In genomic region chrX:109873983-109874382, GRCh38 we compare ENCODE assay signal across 16 cellular contexts.
DNase-seq lines count a peak whose midpoint lies in the region; ATAC-seq, FAIRE-seq and TF ChIP-seq lines count a peak whose summit lies in the region.
"Had no signal": no experiment of that assay in that cellular context is flagged by ENCODE, and none has a peak within 500 bp of the region (broad histone marks: within the 10 kb centered on the region; RNA-seq: fewer than 3 reads in every experiment).

No MANE protein-coding gene starts in this region.

- no peak overlapping the region for H2AK5ac ChIP-seq in mesenchymal stem cell (ENCODE audit: low read length, severe bottlenecking)

- H4K91ac ChIP-seq in mesenchymal stem cell (ENCODE audit: low read length) = no peak overlapping the region

- no peak overlapping the region for H3K27ac Mint-ChIP-seq in effector memory CD8-positive, alpha-beta T cell
- H3K27ac Mint-ChIP-seq: CD4-positive, CD25-positive, alpha-beta regulatory T cell; H9 had no signal

- H3K27me3 ChIP-seq in RWPE2 (ENCODE audit: insufficient read depth, poor library complexity, severe bottlenecking) = no peaks in the 10 kb centered on the region
- no peaks in the 10 kb centered on the region for H3K27me3 ChIP-seq in foreskin keratinocyte
- peaks cover 0 to 23% of the 10 kb centered on the region in 2 experiments for H3K27me3 ChIP-seq in mesenchymal stem cell (ENCODE audit: control insufficient read depth in 1 of 2, insufficient read depth in 1 of 2, low read length in 2 of 2)

- H3K4me1 Mint-ChIP-seq in effector memory CD8-positive, alpha-beta T cell (ENCODE audit: low read depth in 2 of 2) = no peaks in the 10 kb centered on the region
- H3K4me1 Mint-ChIP-seq: CD4-positive, CD25-positive, alpha-beta regulatory T cell had no signal

- H3K36me3 ChIP-seq in RWPE2 (ENCODE audit: low read depth) = no peaks in the 10 kb centered on the region
- H3K36me3 ChIP-seq in mesenchymal stem cell (ENCODE audit: control insufficient read depth in 1 of 2, insufficient read depth in 2 of 2, low read depth in 1 of 2, low read length in 2 of 2) = no peaks in the 10 kb centered on the region
- H3K36me3 ChIP-seq: BLaER1 treated with 17β-estradiol and CSF1 and Interleukin-3, amounts not matched to agents 10 nM and 100 nM had no signal

- H3K36me3 Mint-ChIP-seq in effector memory CD8-positive, alpha-beta T cell (ENCODE audit: insufficient read depth) = no peaks in the 10 kb centered on the region
- H3K36me3 Mint-ChIP-seq: CD4-positive, CD25-positive, alpha-beta regulatory T cell had no signal

- H3K9me3 ChIP-seq in A549 (no peaks in the 10 kb centered on the region), RWPE2 (ENCODE audit: severe bottlenecking) (no peaks in the 10 kb centered on the region), mesenchymal stem cell (ENCODE audit: control insufficient read depth, low read length) (no peaks in the 10 kb centered on the region)

- H3K9ac ChIP-seq in mesenchymal stem cell (ENCODE audit: low read length) = peak overlapping the region; percentile 39
- H3K9ac ChIP-seq: BLaER1 treated with 17β-estradiol and CSF1 and Interleukin-3, amounts not matched to agents 10 nM and 100 nM had no signal

- H3K23ac ChIP-seq in mesenchymal stem cell (ENCODE audit: low read length in 2 of 2) = no peak overlapping the region

- peak overlapping the region; percentile 20; the same call in 1 of the 3 replicates for H3K4me2 ChIP-seq in A549
- no peak overlapping the region for H3K4me2 ChIP-seq in mesenchymal stem cell (ENCODE audit: low read length, poor library complexity, severe bottlenecking)

- no peak overlapping the region for H3K14ac ChIP-seq in mesenchymal stem cell (ENCODE audit: low read length in 2 of 2)

- H3K18ac ChIP-seq in mesenchymal stem cell (ENCODE audit: low read depth in 1 of 2, low read length in 2 of 2) = no peak overlapping the region

- WGBS in A549 (ENCODE audit: missing lambda C conversion rate) = 25% methylated on average over 6 of the region's 6 CpGs
- 96% methylated on average over 6 of the region's 6 CpGs for WGBS in mesenchymal stem cell

- POLR2A ChIA-PET in A549 (lab: Yijun Ruan, JAX) = no interaction called here

- no peak overlapping the region for H2BK120ac ChIP-seq in mesenchymal stem cell (ENCODE audit: low read depth, low read length)

- CTCF ChIA-PET in A549 (lab: Yijun Ruan, JAX) = interaction anchor here (1.1 to 1.7 kb wide), 2 partner anchors 17 kb away, joined by 3 to 6 read pairs; no protein-coding TSS in a partner anchor

- no peak overlapping the region for H4K8ac ChIP-seq in mesenchymal stem cell (ENCODE audit: low read length)

- TF ChIP-seq EP300 in A549 (IDR thresholded peaks at IDR 0.05) = no peak

- ATAC-seq in A549 = no peak
- peak; percentile 77 for ATAC-seq in RWPE2 (ENCODE audit: low read depth)
- ATAC-seq in foreskin keratinocyte = peak; percentile 35
- no peak for ATAC-seq in GM18520 (IDR thresholded peaks at IDR 0.05; ENCODE audit: unreplicated experiment)
- ATAC-seq in effector memory CD8-positive, alpha-beta T cell (replicated peaks) = no peak

- TF ChIP-seq POLR2A in A549 (IDR thresholded peaks at IDR 0.05; ENCODE audit: low read length) = no peak

- H2BK15ac ChIP-seq in mesenchymal stem cell (ENCODE audit: low read depth, poor library complexity, severe bottlenecking) = no peak overlapping the region

- no peak for TF ChIP-seq CTCF in A549 (IDR thresholded peaks at IDR 0.05)
- no peak for TF ChIP-seq CTCF in RWPE2 (IDR thresholded peaks at IDR 0.05; ENCODE audit: poor library complexity, severe bottlenecking)
- no peak for TF ChIP-seq CTCF in foreskin keratinocyte (conservative IDR thresholded peaks at IDR 0.05)
- TF ChIP-seq CTCF in GM20000 (IDR thresholded peaks at IDR 0.05; ENCODE audit: extremely low read depth, missing control alignments) = no peak

- no peak for TF ChIP-seq RAD21 in A549 (conservative IDR thresholded peaks at IDR 0.05 in 1 of 2, IDR thresholded peaks at IDR 0.05 in 1 of 2)

- H3K27me3 Mint-ChIP-seq in effector memory CD8-positive, alpha-beta T cell = no peaks in the 10 kb centered on the region

- no peak overlapping the region for H2BK5ac ChIP-seq in mesenchymal stem cell (ENCODE audit: low read depth, low read length, poor library complexity, severe bottlenecking)

- H3K27ac ChIP-seq in A549 = no peak overlapping the region
- peak overlapping the region; percentile 35 for H3K27ac ChIP-seq in RWPE2 (ENCODE audit: poor library complexity, severe bottlenecking)
- H3K27ac ChIP-seq in foreskin keratinocyte = peak overlapping the region; percentile 64
- H3K27ac ChIP-seq in mesenchymal stem cell (ENCODE audit: low read length, poor library complexity, severe bottlenecking) = no peak overlapping the region
- H3K27ac ChIP-seq: BLaER1 treated with 17β-estradiol and CSF1 and Interleukin-3, amounts not matched to agents 10 nM and 100 nM had no signal

- H2BK12ac ChIP-seq in mesenchymal stem cell (ENCODE audit: low read length in 2 of 2) = no peak overlapping the region

- H2AFZ ChIP-seq in mesenchymal stem cell (ENCODE audit: low read depth, low read length) = no peak overlapping the region

- H3K79me1 ChIP-seq in mesenchymal stem cell (replicated peaks; ENCODE audit: low read length, poor library complexity, severe bottlenecking) = no peaks in the 10 kb centered on the region

- no peak overlapping the region for H3K4me3 Mint-ChIP-seq in effector memory CD8-positive, alpha-beta T cell
- H3K4me3 Mint-ChIP-seq: CD4-positive, CD25-positive, alpha-beta regulatory T cell; H9 had no signal

- no peaks in the 10 kb centered on the region for H3K4me1 ChIP-seq in A549
- H3K4me1 ChIP-seq in RWPE2 (ENCODE audit: insufficient read depth, poor library complexity, severe bottlenecking) = peaks cover 6% of the 10 kb centered on the region
- no peaks in the 10 kb centered on the region for H3K4me1 ChIP-seq in foreskin keratinocyte
- no peaks in the 10 kb centered on the region for H3K4me1 ChIP-seq in mesenchymal stem cell (ENCODE audit: control insufficient read depth, insufficient read depth, low read depth, low read length)

- peak; percentile 72 for FAIRE-seq in A549 (lab: Jason Lieb, UNC)
- FAIRE-seq: GM18507 had no signal

- H3K4me3 ChIP-seq in A549 = no peak overlapping the region
- no peak overlapping the region for H3K4me3 ChIP-seq in RWPE2 (ENCODE audit: severe bottlenecking)
- H3K4me3 ChIP-seq in mesenchymal stem cell (ENCODE audit: insufficient read depth in 1 of 2, low read depth in 1 of 2, low read length in 2 of 2) = no peak overlapping the region
- H3K4me3 ChIP-seq: BLaER1 treated with 17β-estradiol and CSF1 and Interleukin-3, amounts not matched to agents 10 nM and 100 nM had no signal

- no peaks in the 10 kb centered on the region for H3K9me3 Mint-ChIP-seq in effector memory CD8-positive, alpha-beta T cell
- H3K9me3 Mint-ChIP-seq: H9 had no signal

- H3K4ac ChIP-seq in mesenchymal stem cell (ENCODE audit: low read depth in 1 of 2, low read length in 2 of 2) = no peak overlapping the region

- DNase-seq in A549 (ENCODE audit: low read depth in 1 of 2, low spot score in 1 of 2) = no peak
- DNase-seq in RWPE2 (ENCODE audit: low spot score) = no peak
- peak; percentile 61 to 78 for DNase-seq in foreskin keratinocyte
- no peak for DNase-seq in mesenchymal stem cell
- DNase-seq in dedifferentiated amniotic fluid mesenchymal stem cell (ENCODE audit: extremely low spot score) = no peak
- no peak for DNase-seq in GM20000 (ENCODE audit: low spot score)
- DNase-seq in effector memory CD8-positive, alpha-beta T cell = no peak
- DNase-seq: 8988T; ACHN; CD4-positive, CD25-positive, alpha-beta regulatory T cell; DMS53; GOT3; H9 had no signal

TF ChIP-seq in A549, 52 proteins besides CTCF, POLR2A, EP300 and RAD21:
- no peak for TF ChIP-seq CBX2 (IDR thresholded peaks at IDR 0.05; ENCODE audit: borderline replicate concordance, low read depth)
- TF ChIP-seq BHLHE40 (IDR thresholded peaks at IDR 0.05; ENCODE audit: low read depth, low read length) = no peak
- no peak for TF ChIP-seq FOXS1 (CRISPR knock-in tag; IDR thresholded peaks at IDR 0.05)
- no peak for TF ChIP-seq POLR2AphosphoS2 (conservative IDR thresholded peaks at IDR 0.05; ENCODE audit: low read length)
- no peak for TF ChIP-seq ELK1 (IDR thresholded peaks at IDR 0.05; ENCODE audit: low read depth, low read length)
- TF ChIP-seq ESRRA (IDR thresholded peaks at IDR 0.05; ENCODE audit: borderline replicate concordance, low read length) = no peak
- no peak for TF ChIP-seq FOSL2 (IDR thresholded peaks at IDR 0.05)
- no peak for TF ChIP-seq FOSL2 (CRISPR knock-in tag; IDR thresholded peaks at IDR 0.05)
- no peak for TF ChIP-seq TFCP2L1 (CRISPR knock-in tag; IDR thresholded peaks at IDR 0.05)
- TF ChIP-seq HOXA7 (CRISPR knock-in tag; IDR thresholded peaks at IDR 0.05) = no peak
- TF ChIP-seq MAX (IDR thresholded peaks at IDR 0.05) = no peak
- TF ChIP-seq ZNF302 (CRISPR knock-in tag; IDR thresholded peaks at IDR 0.05) = no peak
- TF ChIP-seq GATA3 (IDR thresholded peaks at IDR 0.05; ENCODE audit: borderline replicate concordance) = no peak
- no peak for TF ChIP-seq RFX5 (IDR thresholded peaks at IDR 0.05)
- TF ChIP-seq RCOR1 (IDR thresholded peaks at IDR 0.05; ENCODE audit: low read depth, low read length) = no peak
- TF ChIP-seq JUN (IDR thresholded peaks at IDR 0.05) = no peak

Comparison
In these comparisons a context has a peak if more than half of its experiments do, and no peak if none do; other contexts are left out.
1. ATAC-seq: peak in RWPE2 (single experiment) and foreskin keratinocyte (single experiment); none in A549 (0 of 2), GM18520 (single experiment) and effector memory CD8-positive, alpha-beta T cell (single experiment).
2. DNase-seq: peak in foreskin keratinocyte (2 of 2); none in A549 (0 of 2), RWPE2 (single experiment), mesenchymal stem cell (single experiment), dedifferentiated amniotic fluid mesenchymal stem cell (single experiment), GM20000 (single experiment) and effector memory CD8-positive, alpha-beta T cell (0 of 3).
3. H3K27ac ChIP-seq: peak in RWPE2 (single experiment) and foreskin keratinocyte (single experiment); none in A549 (0 of 2) and mesenchymal stem cell (single experiment).